Comparison of ENCODE assay signal across 11 cellular contexts in genomic region chr20:3041818-3042504, GRCh38. TPM values are rescaled to one million over a fixed set of nuclear protein-coding genes. Genes with fewer than 3 reads are reported as not detected.
DNase-seq lines count a peak whose midpoint lies in the region; ATAC-seq and TF ChIP-seq lines count a peak whose summit lies in the region.
"Had no signal": no experiment of that assay in that cellular context is flagged by ENCODE, and none has a peak within 500 bp of the region (broad histone marks: within the 10 kb centered on the region; RNA-seq: fewer than 3 reads in every experiment).

No MANE protein-coding gene starts in this region.

- H3K36me3 Mint-ChIP-seq in natural killer cell, result peaks cover 12% of the 10 kb centered on the region
- H3K36me3 Mint-ChIP-seq in natural killer cell treated with Interleukin-12 subunit alpha and Interleukin-12 subunit beta and Interleukin-15 and Interleukin-18, amount 100 ng/mL, for 72 hours, result peaks cover 11% of the 10 kb centered on the region

- peak overlapping the region; percentile 64 to 86 for H3K27ac Mint-ChIP-seq in natural killer cell
- H3K27ac Mint-ChIP-seq in natural killer cell treated with Interleukin-12 subunit alpha and Interleukin-12 subunit beta and Interleukin-15 and Interleukin-18, amount 100 ng/mL, for 72 hours, result peak overlapping the region in 1 of 2 donors; percentile 21

- H3K9me3 ChIP-seq in lower lobe of right lung (no peaks in the 10 kb centered on the region), uterus (no peaks in the 10 kb centered on the region)

- H3K36me3 ChIP-seq in lower lobe of right lung, result peaks cover 37% of the 10 kb centered on the region
- H3K36me3 ChIP-seq in uterus, result no peaks in the 10 kb centered on the region

- DNase-seq in natural killer cell (no peak), caudate nucleus (lab: John Stamatoyannopoulos, UW) (peak in 1 of 61 donors; percentile 9), lower lobe of right lung (no peak), uterus (no peak), NCI-H1436 treated with DMSO at 0.1 percent for 48 hours (lab: John Stamatoyannopoulos, UW) (no peak)
- no peak for DNase-seq in natural killer cell treated with Interleukin-12 subunit alpha and Interleukin-12 subunit beta and Interleukin-15 and Interleukin-18, amount 100 ng/mL, for 72 hours (ENCODE audit: low spot score)
- DNase-seq: effector CD4-positive, alpha-beta T cell had no signal

- H3K27me3 Mint-ChIP-seq in natural killer cell (ENCODE audit: low read depth in 2 of 2), result no peaks in the 10 kb centered on the region
- no peaks in the 10 kb centered on the region for H3K27me3 Mint-ChIP-seq in natural killer cell treated with Interleukin-12 subunit alpha and Interleukin-12 subunit beta and Interleukin-15 and Interleukin-18, amount 100 ng/mL, for 72 hours

- H3K4me3 ChIP-seq in lower lobe of right lung (no peak overlapping the region), uterus (no peak overlapping the region)

- H3K27ac ChIP-seq in caudate nucleus (ENCODE audit: low read depth, low read length) (peak overlapping the region; percentile 44), lower lobe of right lung (peak overlapping the region; percentile 43), uterus (peak overlapping the region; percentile 46 to 60)
- H3K27ac ChIP-seq: KMS-11 had no signal

- H3K4me1 ChIP-seq in lower lobe of right lung, result peaks cover 14% of the 10 kb centered on the region
- H3K4me1 ChIP-seq in uterus, result peaks cover 0 to 3% of the 10 kb centered on the region in 2 donors

- H3K4me1 Mint-ChIP-seq in natural killer cell, result peaks cover 20 to 27% of the 10 kb centered on the region in 2 donors
- H3K4me1 Mint-ChIP-seq in natural killer cell treated with Interleukin-12 subunit alpha and Interleukin-12 subunit beta and Interleukin-15 and Interleukin-18, amount 100 ng/mL, for 72 hours (ENCODE audit: low read depth in 2 of 2), result peaks cover 21 to 22% of the 10 kb centered on the region in 2 donors

- TF ChIP-seq CTCF in natural killer cell (IDR thresholded peaks at IDR 0.05) (no peak), lower lobe of right lung (IDR thresholded peaks at IDR 0.05) (no peak), uterus (IDR thresholded peaks at IDR 0.05) (no peak)

- no peak for TF ChIP-seq POLR2A in uterus (IDR thresholded peaks at IDR 0.05)

- no peak overlapping the region for H3K4me3 Mint-ChIP-seq in natural killer cell
- H3K4me3 Mint-ChIP-seq in natural killer cell treated with Interleukin-12 subunit alpha and Interleukin-12 subunit beta and Interleukin-15 and Interleukin-18, amount 100 ng/mL, for 72 hours, result no peak overlapping the region

- ATAC-seq in natural killer cell (no peak), lower lobe of right lung (no peak), GM18498 (IDR thresholded peaks at IDR 0.05; ENCODE audit: unreplicated experiment) (no peak), GM19324 (IDR thresholded peaks at IDR 0.05; ENCODE audit: low FRiP score, unreplicated experiment) (no peak)
- no peak for ATAC-seq in natural killer cell treated with Interleukin-12 subunit alpha and Interleukin-12 subunit beta and Interleukin-15 and Interleukin-18, amount 100 ng/mL, for 72 hours

- no peaks in the 10 kb centered on the region for H3K9me3 Mint-ChIP-seq in natural killer cell
- H3K9me3 Mint-ChIP-seq in natural killer cell treated with Interleukin-12 subunit alpha and Interleukin-12 subunit beta and Interleukin-15 and Interleukin-18, amount 100 ng/mL, for 72 hours, result no peaks in the 10 kb centered on the region

- H3K27me3 ChIP-seq in lower lobe of right lung (ENCODE audit: low read depth) (no peaks in the 10 kb centered on the region), uterus (no peaks in the 10 kb centered on the region)

- intact Hi-C loops in natural killer cell (cut with micrococcal nuclease) (no loop called here), lower lobe of right lung (cut with DNase I) (no loop called here), uterus (cut with DNase I; ENCODE audit: low total_unique reads) (no loop called here)

RNA-seq across cellular contexts. Expression of gene GNRH2, which starts 1.5 kb away (rescaled TPM):
- total RNA-seq in natural killer cell (1 to 10 TPM in 1 of 3 donors, under 1 TPM in 2; 0.49 to 1.2 (median 0.68) TPM), lower lobe of right lung (not detected), uterus (1 to 10 TPM in 1 of 4 donors, not detected in 3; 2.3 TPM)
- 1 to 10 TPM; 2.1 to 3.2 TPM for total RNA-seq in natural killer cell treated with Interleukin-12 subunit alpha and Interleukin-12 subunit beta and Interleukin-15 and Interleukin-18, amount 100 ng/mL, for 72 hours

RNA-seq across cellular contexts. Expression of gene MRPS26, which starts 3.9 kb away (rescaled TPM):
- total RNA-seq in natural killer cell (10 to 100 TPM; 17.5 to 21.3 (median 19.1) TPM), lower lobe of right lung (31.0 TPM), uterus (100 to 1,000 TPM in 1 of 4 donors, 10 to 100 TPM in 3; 13.2 to 157 (median 35.8) TPM)
- total RNA-seq in natural killer cell treated with Interleukin-12 subunit alpha and Interleukin-12 subunit beta and Interleukin-15 and Interleukin-18, amount 100 ng/mL, for 72 hours, result 10 to 100 TPM; 31.2 to 56.6 TPM

RNA-seq across cellular contexts. Expression of gene OXT, which starts 29.5 kb away (rescaled TPM):
- total RNA-seq in natural killer cell (not detected), lower lobe of right lung (not detected), uterus (1 to 10 TPM in 1 of 4 donors, not detected in 3; 4.2 TPM)
- total RNA-seq in natural killer cell treated with Interleukin-12 subunit alpha and Interleukin-12 subunit beta and Interleukin-15 and Interleukin-18, amount 100 ng/mL, for 72 hours, result not detected
- total RNA-seq: T-helper 2 cell treated with Interferon-gamma antibody and Interleukin-4, amounts not matched to agents 100 ng/mL and 5 ng/mL, for 36 hours had no signal

RNA-seq across cellular contexts. Expression of gene AVP, which starts 42.6 kb away (rescaled TPM):
- total RNA-seq in natural killer cell (not detected), lower lobe of right lung (not detected), uterus (not detected)
- not detected for total RNA-seq in natural killer cell treated with Interleukin-12 subunit alpha and Interleukin-12 subunit beta and Interleukin-15 and Interleukin-18, amount 100 ng/mL, for 72 hours
- total RNA-seq: T-helper 2 cell treated with Interferon-gamma antibody and Interleukin-4, amounts not matched to agents 100 ng/mL and 5 ng/mL, for 36 hours had no signal
